22 cellular contexts compared by ENCODE assay signal in the genomic region with DNA sequence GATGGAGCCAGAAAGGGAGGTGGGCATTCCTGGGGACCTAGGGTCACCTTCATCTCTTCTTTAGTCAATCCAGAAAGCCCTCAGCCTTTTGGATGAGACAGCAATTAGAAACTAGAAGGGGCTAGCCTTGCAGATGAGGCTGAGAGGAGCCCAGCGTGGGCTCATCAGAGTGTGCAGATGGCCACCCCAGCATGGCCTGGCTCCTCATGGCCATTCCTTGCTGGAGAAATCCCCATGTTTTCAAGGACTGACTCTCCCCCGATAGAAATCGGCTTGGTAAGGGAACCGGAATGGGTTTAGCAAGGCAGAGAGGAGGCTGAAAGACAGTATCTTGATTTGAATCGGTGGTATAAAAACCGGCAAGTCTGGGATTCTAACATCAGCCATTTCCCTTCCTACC.
"Had no signal": no experiment of that assay in that cellular context is flagged by ENCODE, and none has a peak within 500 bp of the region (broad histone marks: within the 10 kb centered on the region; RNA-seq: fewer than 3 reads in every experiment).

No MANE protein-coding gene starts in this region.

- H3K36me3 Mint-ChIP-seq: IgD-negative memory B cell had no signal

- H3K4me1 Mint-ChIP-seq: IgD-negative memory B cell had no signal

- H3K4me3 ChIP-seq: K562 had no signal

- H3K27ac Mint-ChIP-seq: IgD-negative memory B cell had no signal

- DNase-seq: Kasumi-1, MM.1S, NCI-H1092 treated with DMSO at 0.1 percent for 48 hours, NCI-H1436, NCI-H187, NCI-H2029, NCI-H2081 treated with DMSO at 0.1 percent for 48 hours, NCI-H2171, NCI-H226, NCI-H446, NCI-H510A, NCI-H524 treated with DMSO at 0.1 percent for 48 hours, NCI-H69, NCI-H774, RPMI8226, SHP77, SW 1271 had no signal

- ATAC-seq: K562, SK-N-SH treated with all-trans-retinoic acid at 6 μM for 48 hours had no signal

- H3K27ac ChIP-seq: HL-60, KMS-11 had no signal

- H3K4me3 Mint-ChIP-seq: IgD-negative memory B cell had no signal
